Comparison of ENCODE assay signal across 9 cellular contexts in the genomic region with DNA sequence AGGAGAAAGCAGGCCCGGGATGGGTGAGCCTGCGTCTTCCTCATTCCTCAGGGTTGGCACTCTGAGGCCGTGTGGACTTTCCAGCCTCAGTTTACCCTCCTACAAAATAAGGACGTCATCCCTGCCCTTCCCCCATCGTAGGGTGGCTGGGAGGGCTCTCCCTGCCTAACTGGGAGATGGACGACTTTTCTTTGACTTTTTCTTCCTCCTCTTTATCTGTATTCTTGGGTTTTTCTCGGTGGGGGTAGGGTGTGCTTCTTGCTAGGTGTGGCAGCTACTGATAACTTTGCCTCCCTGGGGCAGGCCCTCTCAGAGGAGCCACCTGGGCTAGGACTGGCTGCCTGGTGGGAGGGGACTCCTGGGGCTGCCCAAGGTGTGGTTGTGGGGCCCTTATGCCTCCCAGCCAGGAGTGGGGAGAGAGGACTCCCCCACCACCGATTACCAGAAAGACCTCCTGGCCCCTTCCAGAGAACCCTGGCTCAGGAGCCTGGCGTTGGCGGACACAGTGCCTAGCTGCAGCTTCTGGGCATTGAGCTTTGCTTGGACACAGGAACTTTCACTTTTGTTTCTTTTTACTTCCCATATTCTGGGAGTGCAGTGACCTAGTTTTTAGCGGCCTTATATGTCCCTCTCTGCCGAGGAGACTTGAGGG. TPM values are rescaled to one million over a fixed set of nuclear protein-coding genes. Genes with fewer than 3 reads are reported as not detected.
A peak's percentile ranks its signal among the peaks of the same experiment; 100 is the strongest.
DNase-seq lines count a peak whose midpoint lies in the region; ATAC-seq and TF ChIP-seq lines count a peak whose summit lies in the region.
"Had no signal": no experiment of that assay in that cellular context is flagged by ENCODE, and none has a peak within 500 bp of the region (broad histone marks: within the 10 kb centered on the region; RNA-seq: fewer than 3 reads in every experiment).

No MANE protein-coding gene starts in this region.

- H3K27me3 Mint-ChIP-seq in CD4-positive, alpha-beta memory T cell, result no peaks in the 10 kb centered on the region

- no peak overlapping the region for H3K14ac ChIP-seq in neuronal stem cell (ENCODE audit: low read length)

- H4K91ac ChIP-seq in neuronal stem cell (ENCODE audit: low read depth, low read length, poor library complexity), result no peak overlapping the region

- H2BK5ac ChIP-seq in neuronal stem cell (ENCODE audit: low read length), result no peak overlapping the region

- in situ Hi-C loops in Panc1 (cut with HindIII; ENCODE audit: low pct_unique_long_range_greater_than_20kb, low sequenced_read_pairs), result no loop called here

- no TSS peak for BruUV-seq in Panc1 (replicated peaks; lab: Mats Ljungman, UMichigan)

- peak overlapping the region; percentile 88 to 97 (median 92) for H3K4me3 Mint-ChIP-seq in CD4-positive, alpha-beta memory T cell

- no peak overlapping the region for H2AK5ac ChIP-seq in neuronal stem cell (ENCODE audit: low read depth, low read length)

- peaks cover 0 to 7% of the 10 kb centered on the region in 2 donors for H3K9me3 ChIP-seq in CD4-positive, alpha-beta memory T cell (ENCODE audit: control insufficient read depth in 1 of 2, low read length in 2 of 2)
- no peaks in the 10 kb centered on the region for H3K9me3 ChIP-seq in Panc1 (ENCODE audit: control insufficient read depth, insufficient read depth, low read depth, low read length)
- H3K9me3 ChIP-seq in esophagus (ENCODE audit: control insufficient read depth in 2 of 2, insufficient read depth in 1 of 2, low read depth in 1 of 2, low read length in 1 of 2), result peaks cover 0 to 6% of the 10 kb centered on the region in 2 donors
- H3K9me3 ChIP-seq in neuronal stem cell (replicated peaks in 1 of 2; ENCODE audit: control insufficient read depth in 2 of 2, insufficient read depth in 1 of 2, low read depth in 1 of 2, low read length in 2 of 2), result peaks cover 6 to 8% of the 10 kb centered on the region in 2 donors
- H3K9me3 ChIP-seq: HAP-1 had no signal

- H4K8ac ChIP-seq in neuronal stem cell (ENCODE audit: low read depth, low read length), result no peak overlapping the region

- peak overlapping the region; percentile 73 for H3K27ac ChIP-seq in CD4-positive, alpha-beta memory T cell (ENCODE audit: low read depth, low read length)
- H3K27ac ChIP-seq in Panc1 (ENCODE audit: low read length), result 0 out of 2 replicates have a peak overlapping the region, but pooled peaks have one; percentile 9
- H3K27ac ChIP-seq in esophagus (ENCODE audit: low read depth in 2 of 2, low read length in 1 of 2), result peak overlapping the region; percentile 44 to 86
- no peak overlapping the region for H3K27ac ChIP-seq in neuronal stem cell (replicated peaks; ENCODE audit: low read length)

- no peaks in the 10 kb centered on the region for H3K79me1 ChIP-seq in neuronal stem cell (ENCODE audit: low read depth, low read length)

- no peak overlapping the region for H3K23ac ChIP-seq in neuronal stem cell (ENCODE audit: low read depth, low read length, poor library complexity)

- H3K18ac ChIP-seq in neuronal stem cell (ENCODE audit: low read length), result no peak overlapping the region

- POLR2A ChIA-PET in CD4-positive, alpha-beta memory T cell (lab: Charles Lee; ENCODE audit: partially characterized antibody), result interaction anchor here (0.6 to 9.3 kb wide), 4 partner anchors 6 to 48 kb away, joined by 3 to 159 read pairs (median 24); no protein-coding TSS in a partner anchor
- POLR2A ChIA-PET in Panc1 (lab: Charles Lee), result no interaction called here

- no peaks in the 10 kb centered on the region for H3K27me3 ChIP-seq in CD4-positive, alpha-beta memory T cell (ENCODE audit: insufficient read depth, low read length)
- H3K27me3 ChIP-seq in Panc1 (ENCODE audit: control insufficient read depth, insufficient read depth, low read length), result no peaks in the 10 kb centered on the region; the same call in 1 of the 2 replicates
- no peaks in the 10 kb centered on the region for H3K27me3 ChIP-seq in esophagus (ENCODE audit: control insufficient read depth in 1 of 2, insufficient read depth in 2 of 2, low read length in 2 of 2)
- peaks cover 0 to 2% (median 0%) of the 10 kb centered on the region in 3 experiments for H3K27me3 ChIP-seq in neuronal stem cell (ENCODE audit: control insufficient read depth in 3 of 3, insufficient read depth in 3 of 3, low read depth in 1 of 3, low read length in 3 of 3)

- no peak overlapping the region for H2BK15ac ChIP-seq in neuronal stem cell (ENCODE audit: low read length)

- peaks cover 32 to 51% of the 10 kb centered on the region in 2 donors for H3K36me3 Mint-ChIP-seq in CD4-positive, alpha-beta memory T cell

- peak overlapping the region; percentile 95 to 100 (median 98) for H3K27ac Mint-ChIP-seq in CD4-positive, alpha-beta memory T cell

- ATAC-seq in Panc1, result peak; percentile 26; the same call in 1 of the 2 replicates
- peak; percentile 28 for ATAC-seq in omental fat pad (ENCODE audit: low FRiP score)
- ATAC-seq in HG03571 (IDR thresholded peaks at IDR 0.05; ENCODE audit: unreplicated experiment), result no peak

- H2BK120ac ChIP-seq in neuronal stem cell (ENCODE audit: low read depth, low read length), result no peak overlapping the region

- 45 to 52% methylated on average over 12 of the region's 12 CpGs for WGBS in esophagus, 2 donors
- no CpG with 5 or more reads among the region's 12 CpGs for WGBS in neuronal stem cell (ENCODE audit: extremely low coverage in 2 of 2, insufficient read length in 2 of 2, insufficient replicate concordance in 1 of 2), 2 donors

- H3K36me3 ChIP-seq in CD4-positive, alpha-beta memory T cell (ENCODE audit: insufficient read depth, low read length), result no peaks in the 10 kb centered on the region
- H3K36me3 ChIP-seq in Panc1 (ENCODE audit: control insufficient read depth, insufficient read depth, low read length) (no peaks in the 10 kb centered on the region), esophagus (ENCODE audit: control insufficient read depth in 2 of 2, insufficient read depth in 2 of 2, low read length in 1 of 2) (no peaks in the 10 kb centered on the region), neuronal stem cell (replicated peaks in 1 of 2; ENCODE audit: control insufficient read depth in 2 of 2, insufficient read depth in 2 of 2, low read length in 2 of 2) (peaks cover 9 to 10% of the 10 kb centered on the region in 2 donors)
- H3K36me3 ChIP-seq: HAP-1 had no signal

- DNase-seq in CD4-positive, alpha-beta memory T cell, result no peak
- DNase-seq in Panc1 (ENCODE audit: low read depth, low spot score) (no peak), omental fat pad (ENCODE audit: low spot score) (no peak), GDM1 (lab: John Stamatoyannopoulos, UW) (no peak), neuronal stem cell (ENCODE audit: low spot score) (no peak), SW480 (ENCODE audit: low spot score) (no peak)

- H2BK12ac ChIP-seq in neuronal stem cell (ENCODE audit: low read length), result no peak overlapping the region

- no peak overlapping the region for H3K4ac ChIP-seq in neuronal stem cell (ENCODE audit: low read length)

- intact Hi-C loops in CD4-positive, alpha-beta memory T cell (cut with micrococcal nuclease), result no loop called here
- intact Hi-C loops in Panc1 (cut with micrococcal nuclease; ENCODE audit: unreplicated experiment), result no loop called here

- peaks cover 80 to 100% (median 97%) of the 10 kb centered on the region in 4 donors for H3K4me1 Mint-ChIP-seq in CD4-positive, alpha-beta memory T cell

- peaks cover 100% of the 10 kb centered on the region for H3K4me1 ChIP-seq in CD4-positive, alpha-beta memory T cell (ENCODE audit: insufficient read depth, low read length)
- H3K4me1 ChIP-seq in Panc1 (ENCODE audit: control insufficient read depth, insufficient read depth, low read length) (no peaks in the 10 kb centered on the region), esophagus (ENCODE audit: control insufficient read depth in 2 of 2, insufficient read depth in 2 of 2, low read length in 1 of 2) (peaks cover 4 to 17% of the 10 kb centered on the region in 2 donors), neuronal stem cell (ENCODE audit: control insufficient read depth in 2 of 2, insufficient read depth in 1 of 2, low read depth in 1 of 2, low read length in 2 of 2) (peaks cover 2 to 4% of the 10 kb centered on the region in 2 donors)

- no peak for TF ChIP-seq CTCF in Panc1 (IDR thresholded peaks at IDR 0.05)
- TF ChIP-seq CTCF in omental fat pad (IDR thresholded peaks at IDR 0.05), result no peak

- H3K4me3 ChIP-seq in CD4-positive, alpha-beta memory T cell (ENCODE audit: low read length in 2 of 2), result peak overlapping the region; percentile 50 to 58
- H3K4me3 ChIP-seq in Panc1 (ENCODE audit: low read depth in 2 of 2, low read length in 2 of 2) (no peak overlapping the region), esophagus (ENCODE audit: low read depth in 1 of 2, low read length in 2 of 2) (no peak overlapping the region), neuronal stem cell (ENCODE audit: low read length in 2 of 2) (no peak overlapping the region)
- H3K4me3 ChIP-seq: HAP-1 had no signal

- H3K9me3 Mint-ChIP-seq in CD4-positive, alpha-beta memory T cell, result peaks cover 0 to 13% (median 8%) of the 10 kb centered on the region in 8 donors

- H2AFZ ChIP-seq in neuronal stem cell (ENCODE audit: low read length), result no peak overlapping the region

- no peak overlapping the region for H3K4me2 ChIP-seq in neuronal stem cell (ENCODE audit: insufficient read depth, low read length, poor library complexity, severe bottlenecking)

- H3K9ac ChIP-seq in neuronal stem cell (ENCODE audit: low read depth, low read length, poor library complexity), result no peak overlapping the region

- CTCF ChIA-PET in CD4-positive, alpha-beta memory T cell (lab: Charles Lee; ENCODE audit: partially characterized antibody), result interaction anchor here (1.2 to 9.9 kb wide), 6 partner anchors 8 to 134 kb away, joined by 4 to 100 read pairs (median 8); a partner anchor contains a TSS
- CTCF ChIA-PET in Panc1 (lab: Charles Lee), result interaction anchor here (1.8 kb wide), 1 partner anchor 24 kb away, joined by 5 read pairs; no protein-coding TSS in a partner anchor

RNA-seq across cellular contexts. Expression of a gene that starts 6.1 kb away (rescaled TPM):
- total RNA-seq in CD4-positive, alpha-beta memory T cell, result 10 to 100 TPM; 17.0 to 18.9 TPM
- polyA plus RNA-seq in CD4-positive, alpha-beta memory T cell, result 100 to 1,000 TPM; 140 to 213 TPM
- total RNA-seq in Panc1 (2021; ENCODE audit: unreplicated experiment) (4.9 TPM), omental fat pad (10 to 100 TPM; 13.6 to 71.1 (median 42.2) TPM)
- polyA plus RNA-seq in Panc1 (2012; ENCODE audit: insufficient read length), result 2.7 TPM
- 1 to 10 TPM; 3.7 to 8.0 TPM for polyA plus RNA-seq in esophagus
- polyA plus RNA-seq in neuronal stem cell (2013, experiment 1 of 2), result 29.4 TPM
- 30.0 TPM for polyA plus RNA-seq in neuronal stem cell (2013, experiment 2 of 2)

RNA-seq across cellular contexts. Expression of a gene that starts 26.6 kb away (rescaled TPM):
- total RNA-seq in CD4-positive, alpha-beta memory T cell, result not detected
- not detected for polyA plus RNA-seq in CD4-positive, alpha-beta memory T cell
- total RNA-seq in Panc1 (2021; ENCODE audit: unreplicated experiment), result 0.13 TPM
- not detected for polyA plus RNA-seq in Panc1 (2012; ENCODE audit: insufficient read length)
- not detected for polyA plus RNA-seq in esophagus
- 1 to 10 TPM in 1 of 4 donors, under 1 TPM in 2, not detected in 1; 0.65 to 2.5 (median 0.95) TPM for total RNA-seq in omental fat pad
- 0.03 TPM for polyA plus RNA-seq in neuronal stem cell (2013, experiment 1 of 2)
- 0.03 TPM for polyA plus RNA-seq in neuronal stem cell (2013, experiment 2 of 2)

RNA-seq across cellular contexts. Expression of a gene that starts 48.1 kb away (rescaled TPM):
- 10 to 100 TPM; 69.9 to 72.3 TPM for total RNA-seq in CD4-positive, alpha-beta memory T cell
- polyA plus RNA-seq in CD4-positive, alpha-beta memory T cell, result 100 to 1,000 TPM in 1 of 2 donors, 10 to 100 TPM in 1; 46.0 to 106 TPM
- total RNA-seq in Panc1 (2021; ENCODE audit: unreplicated experiment) (760 TPM), omental fat pad (100 to 1,000 TPM; 180 to 187 (median 185) TPM)
- polyA plus RNA-seq in Panc1 (2012; ENCODE audit: insufficient read length), result 733 TPM
- 100 to 1,000 TPM in 1 of 2 donors, 10 to 100 TPM in 1; 93.2 to 202 TPM for polyA plus RNA-seq in esophagus
- polyA plus RNA-seq in neuronal stem cell (2013, experiment 1 of 2), result 191 TPM
- polyA plus RNA-seq in neuronal stem cell (2013, experiment 2 of 2), result 183 TPM

Comparison
In these comparisons a context has a peak if more than half of its experiments do, and no peak if none do; other contexts are left out.
1. H3K4me3 ChIP-seq: peak in CD4-positive, alpha-beta memory T cell (2 of 2); none in Panc1 (0 of 2), esophagus (0 of 2) and neuronal stem cell (0 of 2).